9 cellular contexts compared by ENCODE assay signal in genomic region chr9:31799953-31800609, GRCh38.
DNase-seq lines count a peak whose midpoint lies in the region; ATAC-seq, FAIRE-seq and TF ChIP-seq lines count a peak whose summit lies in the region.
"Had no signal": no experiment of that assay in that cellular context is flagged by ENCODE, and none has a peak within 500 bp of the region (broad histone marks: within the 10 kb centered on the region; RNA-seq: fewer than 3 reads in every experiment).

No MANE protein-coding gene starts in this region.

- no peak overlapping the region for H3K23ac ChIP-seq in mesendoderm (ENCODE audit: low read length)

- no peaks in the 10 kb centered on the region for H3K79me1 ChIP-seq in mesendoderm (ENCODE audit: low read length)

- no peaks in the 10 kb centered on the region for H3K9me3 ChIP-seq in astrocyte (ENCODE audit: insufficient read depth, low read depth, low read length)
- H3K9me3 ChIP-seq: neutrophil had no signal

- no peak overlapping the region for H4K5ac ChIP-seq in mesendoderm (ENCODE audit: low read length)

- H3K4ac ChIP-seq in mesendoderm (ENCODE audit: low read depth, low read length): no peak overlapping the region

- peak; percentile 61 for ATAC-seq in GM18867 (IDR thresholded peaks at IDR 0.05; ENCODE audit: unreplicated experiment)

- H4K8ac ChIP-seq in mesendoderm (ENCODE audit: low read depth, low read length): no peak overlapping the region

- no peak overlapping the region for H3K4me3 Mint-ChIP-seq in astrocyte (ENCODE audit: unreplicated experiment)
- H3K4me3 Mint-ChIP-seq: T-helper 1 cell treated with Interleukin-12 subunit alpha and Interleukin-12 subunit beta and Interleukin-4 antibody, amounts not matched to agents 30 μg/mL and 1 μg/mL, for 36 hours had no signal

- H3K36me3 ChIP-seq in astrocyte (ENCODE audit: insufficient read depth, low read length) (no peaks in the 10 kb centered on the region), mesendoderm (ENCODE audit: control insufficient read depth, insufficient read depth, low read length) (no peaks in the 10 kb centered on the region)
- H3K36me3 ChIP-seq: neutrophil had no signal

- no peaks in the 10 kb centered on the region for H4K20me1 ChIP-seq in astrocyte (ENCODE audit: insufficient read depth, low read length)

- H3K9ac ChIP-seq in astrocyte (ENCODE audit: low read length) (no peak overlapping the region), mesendoderm (ENCODE audit: low read length) (no peak overlapping the region)

- H2AFZ ChIP-seq in astrocyte (ENCODE audit: low read depth, low read length): no peak overlapping the region

- H3K79me2 ChIP-seq in astrocyte (ENCODE audit: insufficient read depth, low read length) (no peaks in the 10 kb centered on the region), mesendoderm (ENCODE audit: control insufficient read depth, insufficient read depth, low read length) (no peaks in the 10 kb centered on the region)

- H3K4me1 ChIP-seq in astrocyte (ENCODE audit: insufficient read depth, low read length) (no peaks in the 10 kb centered on the region), mesendoderm (ENCODE audit: control insufficient read depth, low read depth, low read length) (no peaks in the 10 kb centered on the region)

- no peak overlapping the region for H3K4me3 ChIP-seq in astrocyte (ENCODE audit: insufficient read depth, low read depth, low read length)
- no peak overlapping the region for H3K4me3 ChIP-seq in mesendoderm (ENCODE audit: low read length)

- no peaks in the 10 kb centered on the region for H3K36me3 Mint-ChIP-seq in astrocyte (ENCODE audit: low read depth, unreplicated experiment)

- H3K27me3 Mint-ChIP-seq in astrocyte (ENCODE audit: low read depth, unreplicated experiment): no peaks in the 10 kb centered on the region

- H3K18ac ChIP-seq in mesendoderm (ENCODE audit: low read length): no peak overlapping the region

- WGBS in mesendoderm (ENCODE audit: extremely low coverage, insufficient coverage, low lambda C conversion rate): no CpG with 5 or more reads among the region's 2 CpGs

- H2BK120ac ChIP-seq in mesendoderm (ENCODE audit: low read depth, low read length): no peak overlapping the region

- H2BK5ac ChIP-seq in mesendoderm (ENCODE audit: low read length): no peak overlapping the region

- H3K4me1 Mint-ChIP-seq in astrocyte (ENCODE audit: low read depth, unreplicated experiment): peaks cover 11% of the 10 kb centered on the region

- TF ChIP-seq CTCF in astrocyte (IDR thresholded peaks at IDR 0.05; ENCODE audit: insufficient read depth, low read depth, low read length): peak; percentile 71

- peak overlapping the region; percentile 83 for H3K27ac Mint-ChIP-seq in astrocyte (ENCODE audit: unreplicated experiment)
- H3K27ac Mint-ChIP-seq: T-helper 1 cell treated with Interleukin-12 subunit alpha and Interleukin-12 subunit beta and Interleukin-4 antibody, amounts not matched to agents 30 μg/mL and 1 μg/mL, for 36 hours had no signal

- H3K9me3 Mint-ChIP-seq in astrocyte (ENCODE audit: unreplicated experiment): peaks cover 2% of the 10 kb centered on the region
- H3K9me3 Mint-ChIP-seq: T-helper 1 cell treated with Interleukin-12 subunit alpha and Interleukin-12 subunit beta and Interleukin-4 antibody, amounts not matched to agents 30 μg/mL and 1 μg/mL, for 36 hours had no signal

- H3K27ac ChIP-seq in astrocyte (ENCODE audit: low read depth, low read length): no peak overlapping the region
- H3K27ac ChIP-seq in mesendoderm (ENCODE audit: low read depth, low read length): no peak overlapping the region
- H3K27ac ChIP-seq: neutrophil had no signal

- DNase-seq in NCI-H1694 (lab: John Stamatoyannopoulos, UW): peak; percentile 60
- peak; percentile 1 for DNase-seq in astrocyte (ENCODE audit: low read depth)
- peak; percentile 80 for DNase-seq in mesendoderm
- no peak for DNase-seq in stimulated activated CD4-positive, alpha-beta T cell treated with anti-CD3 and anti-CD28 coated beads, Interleukin-12 subunit alpha, Interleukin-12 subunit beta, amount 100 ng/mL, for 4 hours
- no peak for DNase-seq in NOMO-1 (lab: John Stamatoyannopoulos, UW; ENCODE audit: unreplicated experiment in 2 of 2)
- no peak for DNase-seq in activated CD4-positive, alpha-beta T cell treated with anti-CD3 and anti-CD28 coated beads for 1 hour

- no peak overlapping the region for H2AK5ac ChIP-seq in mesendoderm (ENCODE audit: low read length)

- no peak overlapping the region for H3K4me2 ChIP-seq in astrocyte (ENCODE audit: low read length)
- no peak overlapping the region for H3K4me2 ChIP-seq in mesendoderm (ENCODE audit: low read length)

- no peak overlapping the region for H3K56ac ChIP-seq in mesendoderm (ENCODE audit: low read length)

- H3K27me3 ChIP-seq in astrocyte (ENCODE audit: insufficient read depth, low read length): no peaks in the 10 kb centered on the region
- H3K27me3 ChIP-seq in mesendoderm (ENCODE audit: insufficient read depth, low read length, poor library complexity): no peaks in the 10 kb centered on the region
- H3K27me3 ChIP-seq: neutrophil had no signal

- no peak for FAIRE-seq in astrocyte (lab: Jason Lieb, UNC)

- H2BK15ac ChIP-seq in mesendoderm (replicated peaks; ENCODE audit: low read depth): no peak overlapping the region

Comparison
In these comparisons a context has a peak if more than half of its experiments do, and no peak if none do; other contexts are left out.
1. DNase-seq: peak in NCI-H1694 (single experiment), astrocyte (single experiment) and mesendoderm (single experiment); none in stimulated activated CD4-positive, alpha-beta T cell treated with anti-CD3 and anti-CD28 coated beads, Interleukin-12 subunit alpha, Interleukin-12 subunit beta, amount 100 ng/mL, for 4 hours (single experiment), NOMO-1 (0 of 2) and activated CD4-positive, alpha-beta T cell treated with anti-CD3 and anti-CD28 coated beads for 1 hour (single experiment).